Comparison of ENCODE assay signal across 2 cellular contexts in genomic region chr14:31043379-31043778, GRCh38.
TF ChIP-seq lines count a peak whose summit lies in the region.

No MANE protein-coding gene starts in this region.

TF ChIP-seq in SK-N-SH, 30 proteins besides CTCF, POLR2A, EP300 and RAD21 (continued from another document):
- TF ChIP-seq IRF3 (IDR thresholded peaks at IDR 0.05; ENCODE audit: low read depth, low read length) (no peak), FOXJ3 (CRISPR knock-in tag; IDR thresholded peaks at IDR 0.05) (no peak)

TF ChIP-seq in SK-N-SH treated with all-trans-retinoic acid at 6 μM for 48 hours, 23 proteins besides CTCF, POLR2A, EP300 and RAD21:
- TF ChIP-seq TSHZ2 (CRISPR knock-in tag; IDR thresholded peaks at IDR 0.05) = no peak
- TF ChIP-seq ZFP3 (CRISPR knock-in tag; IDR thresholded peaks at IDR 0.05) = no peak
- no peak for TF ChIP-seq OSR1 (CRISPR knock-in tag; IDR thresholded peaks at IDR 0.05)
- TF ChIP-seq ZC3H10 (CRISPR knock-in tag; IDR thresholded peaks at IDR 0.05) = no peak
- no peak for TF ChIP-seq POU6F1 (CRISPR knock-in tag; IDR thresholded peaks at IDR 0.05; ENCODE audit: borderline replicate concordance, low read depth)
- no peak for TF ChIP-seq TOX (CRISPR knock-in tag; IDR thresholded peaks at IDR 0.05; ENCODE audit: borderline replicate concordance)
- TF ChIP-seq ZFP30 (CRISPR knock-in tag; IDR thresholded peaks at IDR 0.05) = no peak
- TF ChIP-seq ZNF8 (CRISPR knock-in tag; IDR thresholded peaks at IDR 0.05) = no peak
- no peak for TF ChIP-seq PPARA (CRISPR knock-in tag; IDR thresholded peaks at IDR 0.05; ENCODE audit: borderline replicate concordance)
- TF ChIP-seq ISL1 (CRISPR knock-in tag; IDR thresholded peaks at IDR 0.05) = no peak
- no peak for TF ChIP-seq ZNF565 (CRISPR knock-in tag; conservative IDR thresholded peaks at IDR 0.05; ENCODE audit: low read depth)
- TF ChIP-seq SNAI2 (CRISPR knock-in tag; IDR thresholded peaks at IDR 0.05) = no peak
